ENCODE assay signal across 1 cellular context in genomic region chr14:74048291-74048690, GRCh38.
TF ChIP-seq lines count a peak whose summit lies in the region.

No MANE protein-coding gene starts in this region.

TF ChIP-seq in GM23338, 12 proteins besides CTCF, POLR2A, EP300 and RAD21 (continued from another document):
- TF ChIP-seq EZH2phosphoT487 (IDR thresholded peaks at IDR 0.05; ENCODE audit: unreplicated experiment) (no peak), EZH2 (IDR thresholded peaks at IDR 0.05; ENCODE audit: low read depth, unreplicated experiment) (no peak), REST (IDR thresholded peaks at IDR 0.05; ENCODE audit: unreplicated experiment) (no peak)
